In the genomic region with DNA sequence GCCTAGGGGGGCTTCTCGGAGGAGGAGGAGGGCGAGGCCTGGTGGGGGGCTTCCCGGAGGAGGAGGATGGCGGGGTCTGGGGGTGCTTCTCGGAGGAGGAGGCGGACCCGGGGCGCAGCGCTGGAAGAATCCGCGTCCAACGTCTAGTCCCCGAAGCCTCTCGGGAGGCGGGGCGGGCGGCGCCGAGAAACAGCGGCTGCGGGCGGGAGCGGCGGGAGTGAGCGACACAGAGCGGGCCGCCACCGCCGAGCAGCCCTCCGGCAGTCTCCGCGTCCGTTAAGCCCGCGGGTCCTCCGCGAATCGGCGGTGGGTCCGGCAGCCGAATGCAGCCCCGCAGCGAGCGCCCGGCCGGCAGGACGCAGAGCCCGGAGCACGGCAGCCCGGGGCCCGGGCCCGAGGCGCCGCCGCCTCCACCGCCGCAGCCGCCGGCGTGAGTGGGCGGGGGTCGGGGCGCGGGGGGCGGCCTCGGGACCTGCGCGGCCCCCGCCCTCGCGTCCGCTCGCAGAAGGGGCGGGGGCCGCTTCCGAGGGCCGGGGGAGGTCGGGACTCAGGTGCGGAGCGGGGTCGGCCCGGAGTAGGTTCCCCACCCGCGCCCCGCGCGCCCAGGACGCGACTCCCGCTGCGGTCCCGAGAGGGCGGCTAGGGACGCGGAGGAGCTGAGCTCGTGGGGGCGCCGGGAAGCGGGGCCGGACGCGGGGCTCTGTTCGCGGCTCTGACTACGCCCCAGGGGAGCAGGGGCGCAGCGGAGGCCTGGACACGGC, we compare ENCODE assay signal across 1 cellular context.
TF ChIP-seq lines count a peak whose summit lies in the region.

A gene (plus strand): TSS at position 214 of the 761 bp plus-strand sequence. CDS start 110 bp downstream, at position 324.

TF ChIP-seq in HepG2, 621 proteins besides CTCF, POLR2A, EP300 and RAD21 (continued from another document and continues in another):
- TF ChIP-seq SIN3A (IDR thresholded peaks at IDR 0.05; ENCODE audit: borderline replicate concordance, low read depth, low read length) (no peak), XBP1 (CRISPR knock-in tag; IDR thresholded peaks at IDR 0.05) (no peak), PCBP1 (IDR thresholded peaks at IDR 0.05; ENCODE audit: borderline replicate concordance, low read depth, low read length) (no peak; the same call in 1 of the 2 replicates), HNRNPH1 (optimal IDR thresholded peaks at IDR 0.05; ENCODE audit: low read depth, low read length) (no peak), ZNF556 (CRISPR knock-in tag; IDR thresholded peaks at IDR 0.05; ENCODE audit: borderline replicate concordance) (no peak), LCORL (IDR thresholded peaks at IDR 0.05) (no peak), LCORL (CRISPR knock-in tag; IDR thresholded peaks at IDR 0.05) (no peak), HNRNPK (IDR thresholded peaks at IDR 0.05; ENCODE audit: low read depth, low read length, poor library complexity, severe bottlenecking) (no peak), ETV5 (CRISPR knock-in tag; IDR thresholded peaks at IDR 0.05; ENCODE audit: borderline replicate concordance) (no peak), ZSCAN12 (CRISPR knock-in tag; IDR thresholded peaks at IDR 0.05) (no peak), ZNF264 (CRISPR knock-in tag; IDR thresholded peaks at IDR 0.05) (no peak), ZNF24 (IDR thresholded peaks at IDR 0.05) (no peak), KAT7 (CRISPR knock-in tag; IDR thresholded peaks at IDR 0.05; ENCODE audit: borderline replicate concordance) (peak; percentile 43; the same call in 1 of the 2 replicates), ZMYM3 (CRISPR knock-in tag; IDR thresholded peaks at IDR 0.05) (peak; percentile 89), ZNF430 (CRISPR knock-in tag; IDR thresholded peaks at IDR 0.05) (no peak), FLYWCH1 (CRISPR knock-in tag; IDR thresholded peaks at IDR 0.05) (no peak), HNRNPL (IDR thresholded peaks at IDR 0.05; ENCODE audit: low read depth, low read length) (no peak), ATF7-NPFF (CRISPR knock-in tag; IDR thresholded peaks at IDR 0.05; ENCODE audit: low read depth) (peak; percentile 56; the same call in 1 of the 2 replicates), SATB2 (CRISPR knock-in tag; IDR thresholded peaks at IDR 0.05) (no peak), ZNF670 (CRISPR knock-in tag; IDR thresholded peaks at IDR 0.05; ENCODE audit: borderline replicate concordance) (no peak), CBFB (CRISPR knock-in tag; IDR thresholded peaks at IDR 0.05) (no peak), MIER3 (CRISPR knock-in tag; IDR thresholded peaks at IDR 0.05; ENCODE audit: borderline replicate concordance) (no peak), PAX8 (CRISPR knock-in tag; IDR thresholded peaks at IDR 0.05; ENCODE audit: borderline replicate concordance) (no peak), TBL1XR1 (IDR thresholded peaks at IDR 0.05; ENCODE audit: borderline replicate concordance, low read length, partially characterized antibody) (no peak), ZNF567 (CRISPR knock-in tag; IDR thresholded peaks at IDR 0.05; ENCODE audit: borderline replicate concordance) (no peak), ZNF564 (CRISPR knock-in tag; IDR thresholded peaks at IDR 0.05) (no peak), MAF1 (CRISPR knock-in tag; IDR thresholded peaks at IDR 0.05; ENCODE audit: borderline replicate concordance) (no peak), ZNF207 (IDR thresholded peaks at IDR 0.05; ENCODE audit: borderline replicate concordance) (no peak)
- TF ChIP-seq, protein P1, sequence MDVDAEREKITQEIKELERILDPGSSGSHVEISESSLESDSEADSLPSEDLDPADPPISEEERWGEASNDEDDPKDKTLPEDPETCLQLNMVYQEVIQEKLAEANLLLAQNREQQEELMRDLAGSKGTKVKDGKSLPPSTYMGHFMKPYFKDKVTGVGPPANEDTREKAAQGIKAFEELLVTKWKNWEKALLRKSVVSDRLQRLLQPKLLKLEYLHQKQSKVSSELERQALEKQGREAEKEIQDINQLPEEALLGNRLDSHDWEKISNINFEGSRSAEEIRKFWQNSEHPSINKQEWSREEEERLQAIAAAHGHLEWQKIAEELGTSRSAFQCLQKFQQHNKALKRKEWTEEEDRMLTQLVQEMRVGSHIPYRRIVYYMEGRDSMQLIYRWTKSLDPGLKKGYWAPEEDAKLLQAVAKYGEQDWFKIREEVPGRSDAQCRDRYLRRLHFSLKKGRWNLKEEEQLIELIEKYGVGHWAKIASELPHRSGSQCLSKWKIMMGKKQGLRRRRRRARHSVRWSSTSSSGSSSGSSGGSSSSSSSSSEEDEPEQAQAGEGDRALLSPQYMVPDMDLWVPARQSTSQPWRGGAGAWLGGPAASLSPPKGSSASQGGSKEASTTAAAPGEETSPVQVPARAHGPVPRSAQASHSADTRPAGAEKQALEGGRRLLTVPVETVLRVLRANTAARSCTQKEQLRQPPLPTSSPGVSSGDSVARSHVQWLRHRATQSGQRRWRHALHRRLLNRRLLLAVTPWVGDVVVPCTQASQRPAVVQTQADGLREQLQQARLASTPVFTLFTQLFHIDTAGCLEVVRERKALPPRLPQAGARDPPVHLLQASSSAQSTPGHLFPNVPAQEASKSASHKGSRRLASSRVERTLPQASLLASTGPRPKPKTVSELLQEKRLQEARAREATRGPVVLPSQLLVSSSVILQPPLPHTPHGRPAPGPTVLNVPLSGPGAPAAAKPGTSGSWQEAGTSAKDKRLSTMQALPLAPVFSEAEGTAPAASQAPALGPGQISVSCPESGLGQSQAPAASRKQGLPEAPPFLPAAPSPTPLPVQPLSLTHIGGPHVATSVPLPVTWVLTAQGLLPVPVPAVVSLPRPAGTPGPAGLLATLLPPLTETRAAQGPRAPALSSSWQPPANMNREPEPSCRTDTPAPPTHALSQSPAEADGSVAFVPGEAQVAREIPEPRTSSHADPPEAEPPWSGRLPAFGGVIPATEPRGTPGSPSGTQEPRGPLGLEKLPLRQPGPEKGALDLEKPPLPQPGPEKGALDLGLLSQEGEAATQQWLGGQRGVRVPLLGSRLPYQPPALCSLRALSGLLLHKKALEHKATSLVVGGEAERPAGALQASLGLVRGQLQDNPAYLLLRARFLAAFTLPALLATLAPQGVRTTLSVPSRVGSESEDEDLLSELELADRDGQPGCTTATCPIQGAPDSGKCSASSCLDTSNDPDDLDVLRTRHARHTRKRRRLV (CRISPR knock-in tag; IDR thresholded peaks at IDR 0.05) = no peak
- TF ChIP-seq, protein P2, sequence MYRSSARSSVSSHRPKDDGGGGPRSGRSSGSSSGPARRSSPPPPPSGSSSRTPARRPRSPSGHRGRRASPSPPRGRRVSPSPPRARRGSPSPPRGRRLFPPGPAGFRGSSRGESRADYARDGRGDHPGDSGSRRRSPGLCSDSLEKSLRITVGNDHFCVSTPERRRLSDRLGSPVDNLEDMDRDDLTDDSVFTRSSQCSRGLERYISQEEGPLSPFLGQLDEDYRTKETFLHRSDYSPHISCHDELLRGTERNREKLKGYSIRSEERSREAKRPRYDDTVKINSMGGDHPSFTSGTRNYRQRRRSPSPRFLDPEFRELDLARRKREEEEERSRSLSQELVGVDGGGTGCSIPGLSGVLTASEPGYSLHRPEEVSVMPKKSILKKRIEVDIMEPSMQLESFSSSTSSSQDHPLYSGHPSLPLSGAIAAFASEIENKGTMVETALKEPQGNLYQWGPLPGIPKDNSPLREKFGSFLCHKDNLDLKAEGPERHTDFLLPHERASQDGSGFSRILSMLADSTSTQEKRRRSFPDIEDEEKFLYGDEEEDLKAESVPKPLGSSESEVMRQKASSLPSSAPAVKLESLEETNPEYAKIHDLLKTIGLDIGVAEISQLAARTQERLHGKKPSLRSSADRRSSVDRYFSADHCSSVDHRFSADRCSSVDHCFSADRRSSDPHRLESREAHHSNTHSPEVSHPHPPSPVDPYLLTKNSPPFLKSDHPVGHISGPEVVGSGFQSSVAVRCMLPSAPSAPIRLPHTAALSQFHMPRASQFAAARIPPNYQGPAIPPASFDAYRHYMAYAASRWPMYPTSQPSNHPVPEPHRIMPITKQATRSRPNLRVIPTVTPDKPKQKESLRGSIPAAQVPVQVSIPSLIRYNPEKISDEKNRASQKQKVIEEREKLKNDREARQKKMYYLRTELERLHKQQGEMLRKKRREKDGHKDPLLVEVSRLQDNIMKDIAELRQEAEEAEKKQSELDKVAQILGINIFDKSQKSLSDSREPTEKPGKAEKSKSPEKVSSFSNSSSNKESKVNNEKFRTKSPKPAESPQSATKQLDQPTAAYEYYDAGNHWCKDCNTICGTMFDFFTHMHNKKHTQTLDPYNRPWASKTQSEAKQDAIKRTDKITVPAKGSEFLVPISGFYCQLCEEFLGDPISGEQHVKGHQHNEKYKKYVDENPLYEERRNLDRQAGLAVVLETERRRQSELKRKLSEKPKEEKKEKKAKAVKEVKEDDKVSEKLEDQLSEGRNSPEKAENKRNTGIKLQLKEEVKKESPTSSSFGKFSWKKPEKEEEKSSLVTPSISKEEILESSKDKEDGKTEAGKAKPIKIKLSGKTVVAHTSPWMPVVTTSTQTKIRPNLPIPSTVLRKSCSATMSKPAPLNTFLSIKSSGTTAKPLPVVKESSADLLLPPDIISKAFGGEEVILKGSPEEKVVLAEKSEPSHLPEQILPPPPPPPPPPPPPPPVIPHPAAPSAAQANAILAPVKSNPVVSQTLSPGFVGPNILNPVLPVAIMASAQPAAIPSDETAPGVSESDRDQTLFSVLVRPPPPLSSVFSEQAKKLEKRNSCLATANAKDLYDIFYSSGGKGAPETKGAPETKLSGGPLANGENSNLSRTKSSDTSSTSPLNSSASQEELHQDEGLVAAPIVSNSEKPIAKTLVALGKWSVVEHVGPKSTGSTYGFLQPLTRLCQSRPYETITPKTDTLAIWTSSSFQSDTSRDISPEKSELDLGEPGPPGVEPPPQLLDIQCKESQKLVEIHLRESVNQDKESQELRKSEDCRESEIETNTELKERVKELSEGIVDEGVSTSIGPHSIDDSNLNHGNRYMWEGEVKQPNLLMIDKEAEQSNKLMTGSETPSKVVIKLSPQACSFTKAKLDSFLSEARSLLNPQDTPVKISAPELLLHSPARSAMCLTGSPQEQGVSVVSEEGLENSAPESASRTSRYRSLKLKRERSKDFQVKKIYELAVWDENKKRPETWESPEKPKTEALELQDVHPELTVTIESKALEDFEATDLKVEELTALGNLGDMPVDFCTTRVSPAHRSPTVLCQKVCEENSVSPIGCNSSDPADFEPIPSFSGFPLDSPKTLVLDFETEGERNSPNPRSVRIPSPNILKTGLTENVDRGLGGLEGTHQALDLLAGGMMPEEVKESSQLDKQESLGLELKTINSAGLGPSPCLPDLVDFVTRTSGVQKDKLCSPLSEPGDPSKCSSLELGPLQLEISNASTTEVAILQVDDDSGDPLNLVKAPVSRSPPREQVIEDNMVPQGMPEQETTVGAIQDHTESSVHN (CRISPR knock-in tag; IDR thresholded peaks at IDR 0.05) = no peak
- TF ChIP-seq, protein P3, sequence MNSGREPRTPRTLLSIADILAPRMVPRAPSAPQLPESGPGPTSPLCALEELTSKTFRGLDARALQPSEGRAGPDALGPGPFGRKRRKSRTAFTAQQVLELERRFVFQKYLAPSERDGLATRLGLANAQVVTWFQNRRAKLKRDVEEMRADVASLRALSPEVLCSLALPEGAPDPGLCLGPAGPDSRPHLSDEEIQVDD (CRISPR knock-in tag; IDR thresholded peaks at IDR 0.05; ENCODE audit: borderline replicate concordance) = no peak
- TF ChIP-seq, protein P4, sequence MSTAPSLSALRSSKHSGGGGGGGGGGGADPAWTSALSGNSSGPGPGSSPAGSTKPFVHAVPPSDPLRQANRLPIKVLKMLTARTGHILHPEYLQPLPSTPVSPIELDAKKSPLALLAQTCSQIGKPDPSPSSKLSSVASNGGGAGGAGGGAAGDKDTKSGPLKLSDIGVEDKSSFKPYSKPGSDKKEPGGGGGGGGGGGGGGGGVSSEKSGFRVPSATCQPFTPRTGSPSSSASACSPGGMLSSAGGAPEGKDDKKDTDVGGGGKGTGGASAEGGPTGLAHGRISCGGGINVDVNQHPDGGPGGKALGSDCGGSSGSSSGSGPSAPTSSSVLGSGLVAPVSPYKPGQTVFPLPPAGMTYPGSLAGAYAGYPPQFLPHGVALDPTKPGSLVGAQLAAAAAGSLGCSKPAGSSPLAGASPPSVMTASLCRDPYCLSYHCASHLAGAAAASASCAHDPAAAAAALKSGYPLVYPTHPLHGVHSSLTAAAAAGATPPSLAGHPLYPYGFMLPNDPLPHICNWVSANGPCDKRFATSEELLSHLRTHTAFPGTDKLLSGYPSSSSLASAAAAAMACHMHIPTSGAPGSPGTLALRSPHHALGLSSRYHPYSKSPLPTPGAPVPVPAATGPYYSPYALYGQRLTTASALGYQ (CRISPR knock-in tag; IDR thresholded peaks at IDR 0.05) = no peak
- TF ChIP-seq, protein P5, sequence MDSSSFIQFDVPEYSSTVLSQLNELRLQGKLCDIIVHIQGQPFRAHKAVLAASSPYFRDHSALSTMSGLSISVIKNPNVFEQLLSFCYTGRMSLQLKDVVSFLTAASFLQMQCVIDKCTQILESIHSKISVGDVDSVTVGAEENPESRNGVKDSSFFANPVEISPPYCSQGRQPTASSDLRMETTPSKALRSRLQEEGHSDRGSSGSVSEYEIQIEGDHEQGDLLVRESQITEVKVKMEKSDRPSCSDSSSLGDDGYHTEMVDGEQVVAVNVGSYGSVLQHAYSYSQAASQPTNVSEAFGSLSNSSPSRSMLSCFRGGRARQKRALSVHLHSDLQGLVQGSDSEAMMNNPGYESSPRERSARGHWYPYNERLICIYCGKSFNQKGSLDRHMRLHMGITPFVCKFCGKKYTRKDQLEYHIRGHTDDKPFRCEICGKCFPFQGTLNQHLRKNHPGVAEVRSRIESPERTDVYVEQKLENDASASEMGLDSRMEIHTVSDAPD (CRISPR knock-in tag; IDR thresholded peaks at IDR 0.05) = no peak
- TF ChIP-seq, protein P6, sequence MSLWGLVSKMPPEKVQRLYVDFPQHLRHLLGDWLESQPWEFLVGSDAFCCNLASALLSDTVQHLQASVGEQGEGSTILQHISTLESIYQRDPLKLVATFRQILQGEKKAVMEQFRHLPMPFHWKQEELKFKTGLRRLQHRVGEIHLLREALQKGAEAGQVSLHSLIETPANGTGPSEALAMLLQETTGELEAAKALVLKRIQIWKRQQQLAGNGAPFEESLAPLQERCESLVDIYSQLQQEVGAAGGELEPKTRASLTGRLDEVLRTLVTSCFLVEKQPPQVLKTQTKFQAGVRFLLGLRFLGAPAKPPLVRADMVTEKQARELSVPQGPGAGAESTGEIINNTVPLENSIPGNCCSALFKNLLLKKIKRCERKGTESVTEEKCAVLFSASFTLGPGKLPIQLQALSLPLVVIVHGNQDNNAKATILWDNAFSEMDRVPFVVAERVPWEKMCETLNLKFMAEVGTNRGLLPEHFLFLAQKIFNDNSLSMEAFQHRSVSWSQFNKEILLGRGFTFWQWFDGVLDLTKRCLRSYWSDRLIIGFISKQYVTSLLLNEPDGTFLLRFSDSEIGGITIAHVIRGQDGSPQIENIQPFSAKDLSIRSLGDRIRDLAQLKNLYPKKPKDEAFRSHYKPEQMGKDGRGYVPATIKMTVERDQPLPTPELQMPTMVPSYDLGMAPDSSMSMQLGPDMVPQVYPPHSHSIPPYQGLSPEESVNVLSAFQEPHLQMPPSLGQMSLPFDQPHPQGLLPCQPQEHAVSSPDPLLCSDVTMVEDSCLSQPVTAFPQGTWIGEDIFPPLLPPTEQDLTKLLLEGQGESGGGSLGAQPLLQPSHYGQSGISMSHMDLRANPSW (CRISPR knock-in tag; IDR thresholded peaks at IDR 0.05; ENCODE audit: borderline replicate concordance) = no peak
